ENCODE assay signal across 8 cellular contexts in the genomic region with DNA sequence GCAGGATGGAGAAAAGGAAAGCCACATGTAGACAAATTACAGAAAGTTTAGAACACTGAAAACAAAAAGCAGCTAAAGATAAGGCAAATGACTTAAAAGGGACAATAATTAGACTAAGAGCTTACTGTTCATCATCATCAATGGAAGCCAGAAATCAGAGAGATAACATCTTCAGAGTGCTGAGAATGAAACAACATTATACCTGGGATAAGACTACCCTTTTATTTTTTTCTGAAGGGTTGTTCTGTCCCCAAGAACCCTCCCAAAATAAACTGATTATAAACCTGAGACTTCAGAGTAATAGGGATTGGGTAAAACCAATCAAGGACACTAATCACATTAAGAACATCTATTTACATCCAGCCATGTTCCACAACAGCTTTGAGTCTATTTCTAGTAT.
"Had no signal": no experiment of that assay in that cellular context is flagged by ENCODE, and none has a peak within 500 bp of the region (broad histone marks: within the 10 kb centered on the region; RNA-seq: fewer than 3 reads in every experiment).

No MANE protein-coding gene starts in this region.

- H3K9ac ChIP-seq: GM23248 had no signal

- H3K9me3 ChIP-seq: HAP-1 had no signal

- H3K4me3 ChIP-seq: GM23248, HAP-1 had no signal

- ATAC-seq: HCT116, HepG2 had no signal

- H3K27ac ChIP-seq: GM23248, HL-60 had no signal

- H3K36me3 ChIP-seq: HAP-1 had no signal

- H2AFZ ChIP-seq: GM23248 had no signal

- H3K4me1 ChIP-seq: HAP-1 had no signal

- DNase-seq: GM23248, GOT3, H7, HFFc6 had no signal
